In genomic region chr1:226722901-226723639, GRCh38 we compare ENCODE assay signal across 8 cellular contexts. TPM values are rescaled to one million over a fixed set of nuclear protein-coding genes. Genes with fewer than 3 reads are reported as not detected.
A peak's percentile ranks its signal among the peaks of the same experiment; 100 is the strongest.
DNase-seq lines count a peak whose midpoint lies in the region; ATAC-seq lines count a peak whose summit lies in the region.

No MANE protein-coding gene starts in this region.

- peaks cover 92 to 98% (median 94%) of the 10 kb centered on the region in 3 donors for H3K4me1 Mint-ChIP-seq in T-cell

- peak overlapping the region; percentile 87 to 93 for H3K27ac Mint-ChIP-seq in T-cell

- H3K27me3 ChIP-seq in iPS-20b (ENCODE audit: insufficient read depth, low read length), result no peaks in the 10 kb centered on the region

- peak overlapping the region; percentile 2; the same call in 1 of the 2 replicates for H3K4me3 ChIP-seq in iPS-20b (ENCODE audit: low read length)

- no peaks in the 10 kb centered on the region for H3K9me3 ChIP-seq in iPS-20b (ENCODE audit: insufficient read depth, low read depth, low read length)

- peaks cover 44% of the 10 kb centered on the region for H3K36me3 Mint-ChIP-seq in T-cell

- H3K36me3 ChIP-seq in iPS-20b (ENCODE audit: insufficient read depth, low read depth, low read length), result no peaks in the 10 kb centered on the region

- H3K9me3 Mint-ChIP-seq in T-cell, result no peaks in the 10 kb centered on the region

- peak; percentile 64 for DNase-seq in activated CD8-positive, alpha-beta memory T cell treated with anti-CD3 and anti-CD28 coated beads, Interleukin-2, amount 50 U/mL, for 48 hours
- no peak for DNase-seq in activated CD8-positive, alpha-beta memory T cell treated with anti-CD3 and anti-CD28 coated beads for 24 hours
- DNase-seq in T-cell, result peak in 2 of 34 experiments; percentile 34 to 52
- peak in 3 of 49 donors; percentile 26 to 44 (median 36) for DNase-seq in substantia nigra (lab: John Stamatoyannopoulos, UW)
- DNase-seq in stimulated activated CD4-positive, alpha-beta T cell treated with anti-CD3 and anti-CD28 coated beads, Interleukin-1b, Interleukin-23, amount 100 ng/mL, for 48 hours, result no peak
- no peak for DNase-seq in SIG-M5 treated with dmso at 0.1 percent for 504 hours (lab: John Stamatoyannopoulos, UW; ENCODE audit: unreplicated experiment)
- no peak for DNase-seq in ecto neural progenitor cell (ENCODE audit: low spot score)

- CTCF ChIA-PET in T-cell (lab: Charles Lee), result interaction anchor here (0.6 to 1.3 kb wide), 4 partner anchors 12 to 44 kb away, joined by 3 to 6 read pairs (median 4); no protein-coding TSS in a partner anchor

- H3K27me3 Mint-ChIP-seq in T-cell, result no peaks in the 10 kb centered on the region

- peak overlapping the region; percentile 59 to 95 (median 85) for H3K4me3 Mint-ChIP-seq in T-cell

- POLR2A ChIA-PET in T-cell (lab: Charles Lee), result interaction anchor here (0.5 to 1.2 kb wide), 7 partner anchors 9 to 27 kb away, joined by 3 to 9 read pairs (median 4); no protein-coding TSS in a partner anchor

- no peak overlapping the region for H3K27ac ChIP-seq in iPS-20b (ENCODE audit: low read length)
- H3K27ac ChIP-seq in substantia nigra (ENCODE audit: low read depth, low read length, poor library complexity, severe bottlenecking), result peak overlapping the region; percentile 33

- ATAC-seq in T-cell (replicated peaks in 1 of 4), result peak; percentile 26 to 68 (median 58)

- peaks cover 32% of the 10 kb centered on the region for H3K4me1 ChIP-seq in iPS-20b (ENCODE audit: insufficient read depth, low read length)

- peak overlapping the region; percentile 52; the same call in 1 of the 2 replicates for H3K9ac ChIP-seq in iPS-20b (ENCODE audit: low read depth, low read length)

RNA-seq across cellular contexts. Expression of gene ITPKB, which starts 16.0 kb away (rescaled TPM):
- total RNA-seq in T-cell, result 100 to 1,000 TPM; 153 to 351 (median 179) TPM
